In the genomic region with DNA sequence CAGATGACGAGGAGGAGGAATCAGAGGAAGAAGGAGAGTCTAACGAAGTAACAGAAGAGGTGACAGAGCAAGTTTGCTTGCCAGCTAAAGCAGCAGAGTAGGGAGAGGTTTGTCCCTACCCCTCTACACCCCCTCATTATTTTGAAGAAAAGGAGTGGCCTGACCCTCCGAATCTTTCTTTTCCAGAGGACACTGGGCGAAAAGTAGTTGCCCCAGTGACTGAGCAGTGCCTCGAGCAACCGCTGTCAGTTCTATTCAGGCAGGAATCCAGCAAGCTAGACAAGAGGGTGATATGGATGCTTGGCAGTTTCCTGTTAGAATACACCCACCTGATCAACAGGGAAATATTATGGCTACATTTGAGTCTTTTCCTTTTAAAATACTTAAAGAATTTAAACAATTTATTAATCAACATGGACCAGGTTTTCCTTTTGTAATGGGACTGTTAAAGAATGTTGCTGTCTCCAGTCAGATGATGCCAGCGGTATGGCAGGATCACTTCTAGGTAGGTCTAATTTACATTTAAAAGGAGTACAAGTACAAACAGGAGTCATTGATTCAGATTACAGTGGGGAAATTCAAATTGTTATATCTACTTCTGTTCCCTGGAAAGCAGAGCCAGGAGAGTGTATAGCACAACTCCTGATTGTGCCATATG, we compare ENCODE assay signal across 14 cellular contexts.
"Had no signal": no experiment of that assay in that cellular context is flagged by ENCODE, and none has a peak within 500 bp of the region (broad histone marks: within the 10 kb centered on the region; RNA-seq: fewer than 3 reads in every experiment).

No MANE protein-coding gene starts in this region.

- H3K9me3 Mint-ChIP-seq: activated T-helper 1 cell treated with anti-CD3 and anti-CD28 coated beads, Interleukin-12 subunit alpha, Interleukin-12 subunit beta, Interleukin-2, Interleukin-4 antibody, amounts not matched to agents 30 ng/mL and 10 ng/mL and 1 ng/mL, durations not matched to agents 14 hours and 24 hours and 36 hours; memory B cell; nephron had no signal

- H3K9me3 ChIP-seq: tibial nerve had no signal

- ATAC-seq: left ventricle myocardium superior had no signal

- DNase-seq: activated CD4-positive, alpha-beta T cell treated with anti-CD3 and anti-CD28 coated beads, Interleukin-2, amount 10 ng/mL, durations not matched to agents 24 days and 14 days; activated CD8-positive, alpha-beta memory T cell treated with anti-CD3 and anti-CD28 coated beads, Interleukin-2, amount 50 U/mL, for 48 hours; erythroblast; left ventricle myocardium superior; occipital lobe; stimulated activated CD4-positive, alpha-beta T cell treated with anti-CD3 and anti-CD28 coated beads, Interleukin-15, amount 100 ng/mL, for 24 hours; stimulated activated CD4-positive, alpha-beta T cell treated with anti-CD3 and anti-CD28 coated beads, Interleukin-4, amount 100 ng/mL, for 1 hour; stimulated activated naive CD4-positive, alpha-beta T cell; substantia nigra had no signal

- H3K27me3 ChIP-seq: tibial nerve had no signal

- H3K4me3 ChIP-seq: skin epidermis, tibial nerve had no signal

- H3K27ac ChIP-seq: tibial nerve had no signal

- H3K4me3 Mint-ChIP-seq: memory B cell, nephron had no signal

- H3K4me1 Mint-ChIP-seq: memory B cell, nephron had no signal

- H3K27ac Mint-ChIP-seq: activated CD4-positive, alpha-beta T cell treated with anti-CD3 and anti-CD28 coated beads, Interleukin-2, amount 10 ng/mL, durations not matched to agents 24 days and 14 days; activated T-helper 1 cell treated with anti-CD3 and anti-CD28 coated beads, Interleukin-12 subunit alpha, Interleukin-12 subunit beta, Interleukin-2, Interleukin-4 antibody, amounts not matched to agents 30 ng/mL and 10 ng/mL and 1 ng/mL, durations not matched to agents 14 hours and 24 hours and 36 hours; memory B cell; nephron had no signal

- H3K36me3 Mint-ChIP-seq: memory B cell had no signal

- H3K4me1 ChIP-seq: tibial nerve had no signal
